In the genomic region with DNA sequence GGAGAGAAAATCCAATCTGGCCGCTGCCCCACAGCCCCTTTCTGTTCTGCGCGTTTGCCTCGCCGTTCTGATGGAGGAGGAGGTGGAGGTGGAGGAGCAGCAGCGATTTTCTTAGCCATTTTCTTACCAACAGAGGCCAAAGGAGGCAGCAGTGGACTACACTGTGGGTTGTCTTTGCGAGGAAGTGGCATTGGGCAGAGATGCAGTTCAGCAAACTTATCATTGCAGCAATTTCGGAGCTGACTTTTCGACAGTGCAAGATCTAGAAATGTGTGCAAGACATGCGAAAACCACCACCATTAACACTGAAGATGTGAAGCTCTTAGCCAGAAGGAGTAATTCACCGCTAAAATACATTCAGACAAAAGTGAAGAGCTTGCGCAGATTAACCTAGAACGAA, we compare ENCODE assay signal across 8 cellular contexts. TPM values are rescaled to one million over a fixed set of nuclear protein-coding genes. Genes with fewer than 3 reads are reported as not detected.
DNase-seq lines count a peak whose midpoint lies in the region; ATAC-seq lines count a peak whose summit lies in the region.

No MANE protein-coding gene starts in this region.

- H3K9me3 Mint-ChIP-seq in activated naive CD4-positive, alpha-beta T cell treated with anti-CD3 and anti-CD28 coated beads, Interleukin-2, amount 10 ng/mL, durations not matched to agents 7 days and 5 days = no peaks in the 10 kb centered on the region

- H3K4me1 Mint-ChIP-seq in activated naive CD4-positive, alpha-beta T cell treated with anti-CD3 and anti-CD28 coated beads, Interleukin-2, amount 10 ng/mL, durations not matched to agents 7 days and 5 days = peaks cover 34% of the 10 kb centered on the region

- peak; percentile 25 for DNase-seq in NCI-H1092 treated with DMSO at 0.1 percent for 48 hours (lab: John Stamatoyannopoulos, UW)
- no peak for DNase-seq in NCI-H1092 (lab: John Stamatoyannopoulos, UW)
- peak; percentile 67 to 72 for DNase-seq in NOMO-1 (lab: John Stamatoyannopoulos, UW; ENCODE audit: unreplicated experiment in 2 of 2)
- DNase-seq in activated naive CD4-positive, alpha-beta T cell treated with anti-CD3 and anti-CD28 coated beads, Interleukin-2, amount 10 ng/mL, durations not matched to agents 7 days and 5 days = peak; percentile 44
- peak in 28 of 42 donors; percentile 6 to 69 (median 30) for DNase-seq in head of caudate nucleus

- CTCF ChIA-PET in activated naive CD4-positive, alpha-beta T cell treated with anti-CD3 and anti-CD28 coated beads, Interleukin-2, amount 10 ng/mL, durations not matched to agents 7 days and 5 days (lab: Charles Lee) = interaction anchor here (1.0 to 3.5 kb wide), 7 partner anchors 10 to 577 kb away, joined by 3 to 24 read pairs (median 7); no protein-coding TSS in a partner anchor

- peak overlapping the region; percentile 24 for H3K4me3 Mint-ChIP-seq in activated naive CD4-positive, alpha-beta T cell treated with anti-CD3 and anti-CD28 coated beads, Interleukin-2, amount 10 ng/mL, durations not matched to agents 7 days and 5 days

- no peaks in the 10 kb centered on the region for H3K36me3 ChIP-seq in skeletal muscle tissue (ENCODE audit: control insufficient read depth in 3 of 3, insufficient read depth in 3 of 3, low read length in 3 of 3)

- intact Hi-C loops in head of caudate nucleus (cut with DNase I) = loop anchor here (10.0 kb wide), 1 partner anchor 429 kb away; no protein-coding TSS in a partner anchor

- H3K9me3 ChIP-seq in skeletal muscle tissue (ENCODE audit: control insufficient read depth in 3 of 3, low read length in 3 of 3) = no peaks in the 10 kb centered on the region

- no peak overlapping the region for H3K9ac ChIP-seq in skeletal muscle tissue (ENCODE audit: low read depth in 1 of 3, low read length in 3 of 3)

- H3K27me3 ChIP-seq in skeletal muscle tissue (ENCODE audit: control insufficient read depth in 3 of 3, insufficient read depth in 3 of 3, low read length in 3 of 3) = no peaks in the 10 kb centered on the region

- ATAC-seq in GM19351 (IDR thresholded peaks at IDR 0.05; ENCODE audit: unreplicated experiment) (no peak), HG02642 (IDR thresholded peaks at IDR 0.05; ENCODE audit: poor library complexity, unreplicated experiment) (no peak)

- peak overlapping the region; percentile 5 for H3K27ac Mint-ChIP-seq in activated naive CD4-positive, alpha-beta T cell treated with anti-CD3 and anti-CD28 coated beads, Interleukin-2, amount 10 ng/mL, durations not matched to agents 7 days and 5 days

- H3K27ac ChIP-seq in skeletal muscle tissue (ENCODE audit: low read depth, low read length) = peak overlapping the region; percentile 75

- H3K4me3 ChIP-seq in skeletal muscle tissue (ENCODE audit: low read length in 3 of 3) = no peak overlapping the region

- peaks cover 3% of the 10 kb centered on the region for H3K27me3 Mint-ChIP-seq in activated naive CD4-positive, alpha-beta T cell treated with anti-CD3 and anti-CD28 coated beads, Interleukin-2, amount 10 ng/mL, durations not matched to agents 7 days and 5 days

- H3K36me3 Mint-ChIP-seq in activated naive CD4-positive, alpha-beta T cell treated with anti-CD3 and anti-CD28 coated beads, Interleukin-2, amount 10 ng/mL, durations not matched to agents 7 days and 5 days = peaks cover 7% of the 10 kb centered on the region

- peaks cover 0 to 7% (median 6%) of the 10 kb centered on the region in 3 donors for H3K4me1 ChIP-seq in skeletal muscle tissue (ENCODE audit: control insufficient read depth in 3 of 3, insufficient read depth in 3 of 3, low read length in 3 of 3)

RNA-seq across cellular contexts. Expression of gene ARL4A, which starts 1.9 kb away (rescaled TPM):
- 35.5 TPM for total RNA-seq in skeletal muscle tissue
